17 cellular contexts compared by ENCODE assay signal in genomic region chr9:126836216-126836615, GRCh38.
"Had no signal": no experiment of that assay in that cellular context is flagged by ENCODE, and none has a peak within 500 bp of the region (broad histone marks: within the 10 kb centered on the region; RNA-seq: fewer than 3 reads in every experiment).

No MANE protein-coding gene starts in this region.

- H3K27me3 Mint-ChIP-seq: activated CD4-positive, alpha-beta T cell treated with anti-CD3 and anti-CD28 coated beads for 36 hours had no signal

- H3K4me3 ChIP-seq: body of pancreas, sigmoid colon, tibial artery, uterus had no signal

- H3K4me3 Mint-ChIP-seq: activated CD4-positive, alpha-beta T cell treated with anti-CD3 and anti-CD28 coated beads for 36 hours; activated CD8-positive, alpha-beta T cell treated with anti-CD3 and anti-CD28 coated beads, Interleukin-2, amount 10 ng/mL, durations not matched to agents 7 days and 5 days had no signal

- H3K27ac Mint-ChIP-seq: activated CD4-positive, alpha-beta T cell treated with anti-CD3 and anti-CD28 coated beads for 36 hours; activated CD8-positive, alpha-beta T cell treated with anti-CD3 and anti-CD28 coated beads, Interleukin-2, amount 10 ng/mL, durations not matched to agents 7 days and 5 days had no signal

- ATAC-seq: activated CD4-positive, alpha-beta T cell treated with anti-CD3 and anti-CD28 coated beads for 36 hours; activated CD8-positive, alpha-beta T cell treated with anti-CD3 and anti-CD28 coated beads, Interleukin-2, amount 10 ng/mL, durations not matched to agents 7 days and 5 days; body of pancreas; left ventricle myocardium superior had no signal

- DNase-seq: activated CD4-positive, alpha-beta T cell treated with anti-CD3 and anti-CD28 coated beads for 36 hours; activated CD8-positive, alpha-beta memory T cell treated with anti-CD3 and anti-CD28 coated beads, Interleukin-2, amount 50 U/mL, for 48 hours; activated CD8-positive, alpha-beta T cell treated with anti-CD3 and anti-CD28 coated beads, Interleukin-2, amount 10 ng/mL, durations not matched to agents 7 days and 5 days; activated naive CD4-positive, alpha-beta T cell treated with Interleukin-2 at 50 U/mL for 16 hours; body of pancreas; central memory CD4-positive, alpha-beta T cell; cortex of kidney; effector memory CD4-positive, alpha-beta T cell; hippocampal formation; left ventricle myocardium superior; mesenchymal stem cell; sigmoid colon; stimulated activated CD4-positive, alpha-beta T cell treated with anti-CD3 and anti-CD28 coated beads, Interleukin-12 subunit alpha, Interleukin-12 subunit beta, amount 100 ng/mL, for 4 hours; T1000; tibial artery; uterus; WERI-Rb-1 had no signal
